20 cellular contexts compared by ENCODE assay signal in genomic region chr9:35152926-35153325, GRCh38.
"Had no signal": no experiment of that assay in that cellular context is flagged by ENCODE, and none has a peak within 500 bp of the region (broad histone marks: within the 10 kb centered on the region; RNA-seq: fewer than 3 reads in every experiment).

No MANE protein-coding gene starts in this region.

- H3K27me3 ChIP-seq: esophagus muscularis mucosa, foreskin keratinocyte, gastroesophageal sphincter, heart right ventricle, left lung had no signal

- H3K27ac ChIP-seq: coronary artery, dorsolateral prefrontal cortex, epithelial cell of prostate, esophagus muscularis mucosa, foreskin keratinocyte, gastroesophageal sphincter, heart right ventricle, left lung, lower lobe of right lung had no signal

- ATAC-seq: foreskin keratinocyte, gastroesophageal sphincter, heart right ventricle, left cardiac atrium, left lung, left ventricle myocardium superior, lower lobe of right lung, mucosa of descending colon had no signal

- H3K4me1 ChIP-seq: esophagus muscularis mucosa, foreskin keratinocyte, gastroesophageal sphincter, heart right ventricle, left lung, lower lobe of right lung had no signal

- H3K4me3 ChIP-seq: coronary artery, dorsolateral prefrontal cortex, esophagus muscularis mucosa, gastroesophageal sphincter, heart right ventricle, left lung, lower lobe of right lung, mucosa of descending colon had no signal

- H3K36me3 ChIP-seq: gastroesophageal sphincter, heart right ventricle, left lung, lower lobe of right lung had no signal

- DNase-seq: dermis blood vessel endothelial cell; dorsolateral prefrontal cortex; effector CD4-positive, alpha-beta T cell; effector memory CD4-positive, alpha-beta T cell; foreskin keratinocyte; glutamatergic neuron; head of caudate nucleus; heart right ventricle; hippocampal formation; left cardiac atrium; left lung; left ventricle myocardium superior; lower lobe of right lung; mesenchymal stem cell; mucosa of descending colon; naive B cell had no signal
